ENCODE assay signal across 6 cellular contexts in genomic region chr19:10568444-10568825, GRCh38. TPM values are rescaled to one million over a fixed set of nuclear protein-coding genes. Genes with fewer than 3 reads are reported as not detected.
DNase-seq lines count a peak whose midpoint lies in the region; ATAC-seq, FAIRE-seq and TF ChIP-seq lines count a peak whose summit lies in the region.

No MANE protein-coding gene starts in this region.

- FAIRE-seq in pancreas (lab: Jason Lieb, UNC), result no peak

- ATAC-seq in GM19463 (IDR thresholded peaks at IDR 0.05; ENCODE audit: unreplicated experiment), result peak; percentile 2
- ATAC-seq in pancreas, result peak; percentile 0 to 20 (median 2)
- ATAC-seq in GM21447 (IDR thresholded peaks at IDR 0.05; ENCODE audit: unreplicated experiment), result no peak

- WGBS in pancreas, 2 donors, result 0% methylated on average over 35 to 49 of the region's 49 CpGs

- peaks cover 10% of the 10 kb centered on the region; the same call in 1 of the 2 replicates for H3F3A ChIP-seq in Loucy (ENCODE audit: low read depth)

- peak overlapping the region; percentile 84 for H3K4me3 Mint-ChIP-seq in chondrocyte (ENCODE audit: unreplicated experiment)

- H3K27ac ChIP-seq in pancreas, result peak overlapping the region; percentile 29 to 76 (median 56)

- H3K9me3 Mint-ChIP-seq in chondrocyte (ENCODE audit: low read depth), result no peaks in the 10 kb centered on the region

- H3K9me3 ChIP-seq in Loucy (ENCODE audit: insufficient read depth, low read depth, low read length) (no peaks in the 10 kb centered on the region), pancreas (no peaks in the 10 kb centered on the region)

- no peaks in the 10 kb centered on the region for H3K27me3 Mint-ChIP-seq in chondrocyte (ENCODE audit: low read depth)

- peaks cover 47% of the 10 kb centered on the region for H3K79me2 ChIP-seq in Loucy (ENCODE audit: insufficient read depth, low read length)

- peaks cover 42% of the 10 kb centered on the region for H3K4me1 Mint-ChIP-seq in chondrocyte (ENCODE audit: low read depth)

- no peaks in the 10 kb centered on the region for H3K9me2 ChIP-seq in Loucy (replicated peaks; ENCODE audit: low read depth, low read length)

- TF ChIP-seq CTCF in Loucy (conservative IDR thresholded peaks at IDR 0.05; ENCODE audit: low read length), result no peak
- no peak for TF ChIP-seq CTCF in chondrocyte (IDR thresholded peaks at IDR 0.05)
- no peak for TF ChIP-seq CTCF in pancreas (IDR thresholded peaks at IDR 0.05)
- no peak for TF ChIP-seq CTCF in GM20000 (IDR thresholded peaks at IDR 0.05; ENCODE audit: extremely low read depth, missing control alignments)

- peak overlapping the region; percentile 86 for H3K9ac ChIP-seq in Loucy (ENCODE audit: low read depth, low read length, poor library complexity, severe bottlenecking)

- no peaks in the 10 kb centered on the region for H3K36me3 Mint-ChIP-seq in chondrocyte (ENCODE audit: low read depth)

- H2AFZ ChIP-seq in Loucy (ENCODE audit: low read length), result no peak overlapping the region

- H3K4me3 ChIP-seq in Loucy (ENCODE audit: low read length, poor library complexity, severe bottlenecking), result peak overlapping the region; percentile 76
- peak overlapping the region; percentile 60 to 77 (median 68) for H3K4me3 ChIP-seq in pancreas

- H3K27ac Mint-ChIP-seq in chondrocyte (ENCODE audit: unreplicated experiment), result no peak overlapping the region

- peaks cover 20% of the 10 kb centered on the region for H4K20me1 ChIP-seq in Loucy (ENCODE audit: insufficient read depth, low read length, poor library complexity, severe bottlenecking)

- intact Hi-C loops in pancreas (cut with DNase I), result loop anchor here in 2 of 3 donors (10.0 kb wide), 2 partner anchors 74 to 164 kb away; partner anchors contain the start of gene CDC37 (in 1 of the 2)

- peak overlapping the region; percentile 88 for H3K4me2 ChIP-seq in Loucy (ENCODE audit: low read depth, low read length, poor library complexity, severe bottlenecking)

- DNase-seq in chondrocyte (ENCODE audit: low spot score) (peak; percentile 90), pancreas (peak; percentile 51 to 86 (median 68)), GM20000 (ENCODE audit: low spot score) (no peak)

- H3K36me3 ChIP-seq in Loucy (ENCODE audit: insufficient read depth, low read length), result no peaks in the 10 kb centered on the region
- H3K36me3 ChIP-seq in pancreas, result no peaks in the 10 kb centered on the region

- H3K4me1 ChIP-seq in Loucy (ENCODE audit: insufficient read depth, low read length, poor library complexity, severe bottlenecking) (peaks cover 38% of the 10 kb centered on the region), pancreas (peaks cover 0 to 13% (median 6%) of the 10 kb centered on the region in 3 donors)

- H3K27me3 ChIP-seq in Loucy (ENCODE audit: insufficient read depth, low read length, poor library complexity, severe bottlenecking) (peaks cover 4% of the 10 kb centered on the region), pancreas (no peaks in the 10 kb centered on the region)

RNA-seq across cellular contexts. Expression of gene CDKN2D, which starts 0.3 kb away (rescaled TPM):
- 8.3 to 12.0 TPM (median 10.4 TPM) in 3 replicates for total RNA-seq in chondrocyte
- total RNA-seq in pancreas, result 1 to 10 TPM; 1.4 to 3.3 (median 2.1) TPM
- 1 to 10 TPM; 3.8 to 9.1 TPM for polyA plus RNA-seq in pancreas

RNA-seq across cellular contexts. Expression of gene KRI1, which starts 2.6 kb away (rescaled TPM):
- total RNA-seq in chondrocyte (14.2 to 16.1 TPM (median 15.4 TPM) in 3 replicates), pancreas (10 to 100 TPM in 4 of 6 donors, 1 to 10 TPM in 2; 8.0 to 15.8 (median 13.5) TPM)
- 10 to 100 TPM; 34.7 to 41.8 TPM for polyA plus RNA-seq in pancreas

RNA-seq across cellular contexts. Expression of gene AP1M2, which starts 18.7 kb away (rescaled TPM):
- 0.45 TPM in 1 of 3 replicates, not detected in the others for total RNA-seq in chondrocyte
- 10 to 100 TPM; 32.2 to 48.6 (median 39.7) TPM for total RNA-seq in pancreas
- polyA plus RNA-seq in pancreas, result 10 to 100 TPM; 55.3 to 57.6 TPM

RNA-seq across cellular contexts. Expression of gene ATG4D, which starts 24.7 kb away (rescaled TPM):
- 14.8 to 23.2 TPM (median 21.7 TPM) in 3 replicates for total RNA-seq in chondrocyte
- total RNA-seq in pancreas, result 10 to 100 TPM; 12.9 to 26.9 (median 20.5) TPM
- polyA plus RNA-seq in pancreas, result 10 to 100 TPM; 35.2 to 62.1 TPM

RNA-seq across cellular contexts. Expression of gene S1PR5, which starts 51.2 kb away (rescaled TPM):
- total RNA-seq in chondrocyte (3.7 to 6.7 TPM (median 6.4 TPM) in 3 replicates), pancreas (1 to 10 TPM in 2 of 6 donors, under 1 TPM in 4; 0.32 to 1.3 (median 0.63) TPM)
- polyA plus RNA-seq in pancreas, result under 1 TPM; 0.21 to 0.38 TPM

Comparison
In these comparisons a context has a peak if more than half of its experiments do, and no peak if none do; other contexts are left out.
1. RNA of gene AP1M2, which starts 18.7 kb away (total RNA-seq): 32.2 to 48.6 TPM in pancreas; 0.45 TPM in chondrocyte; every median in the first group is over 10 times any median in the second.